ENCODE assay signal across 12 cellular contexts in the genomic region with DNA sequence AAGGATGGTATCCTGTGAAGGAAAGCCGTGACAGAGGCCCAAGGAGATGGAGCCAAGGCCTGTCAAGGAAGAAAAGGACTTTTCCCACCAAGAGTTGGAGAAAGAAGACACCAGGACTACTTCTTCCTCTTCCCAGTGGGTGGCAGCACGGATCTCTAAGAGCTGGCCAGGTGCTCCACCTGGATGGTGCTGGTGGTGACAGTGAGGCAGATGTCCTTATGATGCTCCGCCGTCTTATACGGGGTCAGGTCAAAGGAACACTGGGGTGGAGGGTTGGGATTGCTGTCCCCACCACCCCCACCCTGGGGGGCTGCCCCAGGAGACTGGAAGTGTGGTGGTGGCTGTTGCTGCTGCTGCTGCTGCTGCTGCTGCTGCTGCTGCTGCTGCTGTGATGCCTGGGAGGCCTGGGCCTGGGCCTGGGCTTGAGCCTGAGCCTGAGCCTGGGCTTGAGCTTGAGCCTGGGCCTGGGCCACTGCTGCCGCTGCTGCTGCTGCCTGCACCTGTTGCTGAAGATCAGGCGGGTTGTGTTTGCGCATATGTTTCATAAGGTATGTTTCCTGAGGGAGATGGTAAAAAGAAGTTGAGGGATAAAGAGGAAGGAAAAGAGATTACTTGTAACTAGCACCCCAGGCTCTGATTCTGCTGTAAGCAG. TPM values are rescaled to one million over a fixed set of nuclear protein-coding genes. Genes with fewer than 3 reads are reported as not detected.
A peak's percentile ranks its signal among the peaks of the same experiment; 100 is the strongest.
DNase-seq lines count a peak whose midpoint lies in the region; ATAC-seq and TF ChIP-seq lines count a peak whose summit lies in the region.
"Had no signal": no experiment of that assay in that cellular context is flagged by ENCODE, and none has a peak within 500 bp of the region (broad histone marks: within the 10 kb centered on the region; RNA-seq: fewer than 3 reads in every experiment).

No MANE protein-coding gene starts in this region.

- H3K27me3 Mint-ChIP-seq in Caco-2 (ENCODE audit: insufficient read depth, unreplicated experiment) = no peaks in the 10 kb centered on the region
- H3K27me3 Mint-ChIP-seq in activated CD4-positive, alpha-beta T cell treated with anti-CD3 and anti-CD28 coated beads for 36 hours = no peaks in the 10 kb centered on the region
- no peaks in the 10 kb centered on the region for H3K27me3 Mint-ChIP-seq in mesothelial cell of epicardium (ENCODE audit: low read depth)
- H3K27me3 Mint-ChIP-seq: T-helper 17 cell had no signal

- H3K36me3 ChIP-seq in Caco-2 (ENCODE audit: control insufficient read depth, insufficient read depth, low read length) = peaks cover 6% of the 10 kb centered on the region

- H3K4me3 Mint-ChIP-seq in Caco-2 (ENCODE audit: unreplicated experiment) (no peak overlapping the region), mesothelial cell of epicardium (no peak overlapping the region)
- no peak overlapping the region for H3K4me3 Mint-ChIP-seq in activated CD4-positive, alpha-beta T cell treated with anti-CD3 and anti-CD28 coated beads for 36 hours
- H3K4me3 Mint-ChIP-seq: T-helper 17 cell had no signal

- peak; percentile 66 to 72 for DNase-seq in Caco-2
- DNase-seq in GM13976 (ENCODE audit: low spot score) = no peak
- peak; percentile 26 for DNase-seq in RWPE1 (ENCODE audit: low spot score)
- DNase-seq in islet precursor cell = peak; percentile 81
- no peak for DNase-seq in stimulated activated CD4-positive, alpha-beta T cell treated with anti-CD3 and anti-CD28 coated beads, Interleukin-15, amount 100 ng/mL, for 24 hours
- DNase-seq in activated CD4-positive, alpha-beta T cell treated with anti-CD3 and anti-CD28 coated beads for 36 hours = no peak
- DNase-seq in mesothelial cell of epicardium (ENCODE audit: low spot score in 2 of 2, unreplicated experiment in 2 of 2) = no peak
- DNase-seq: DMS79 treated with DMSO at 0.1 percent for 48 hours, heart right ventricle, NCI-H2227 treated with DMSO at 0.1 percent for 48 hours, T-helper 17 cell had no signal

- no peaks in the 10 kb centered on the region; the same call in 1 of the 2 replicates for H3K27me3 ChIP-seq in Caco-2 (replicated peaks; ENCODE audit: control insufficient read depth, insufficient read depth, low read length)
- H3K27me3 ChIP-seq: heart right ventricle had no signal

- in situ Hi-C loops in GM13976 (cut with MboI; ENCODE audit: low sequenced_read_pairs, unreplicated experiment) = no loop called here

- H3K4me1 ChIP-seq in Caco-2 = peaks cover 5% of the 10 kb centered on the region; the same call in 1 of the 2 replicates

- no peak overlapping the region for H3K4me3 ChIP-seq in Caco-2 (ENCODE audit: low read depth, low read length)
- H3K4me3 ChIP-seq: heart right ventricle had no signal

- CTCF ChIA-PET in Caco-2 (lab: Charles Lee) (interaction anchor here (1.2 to 1.8 kb wide), 4 partner anchors 17 to 85 kb away, joined by 4 to 10 read pairs (median 7); partner anchors contain the start of genes MLF2 and ZNF384), RWPE1 (lab: Yijun Ruan, JAX) (interaction anchor here (0.6 to 1.2 kb wide), 5 partner anchors 9 to 56 kb away, joined by 3 to 5 read pairs (median 4); partner anchors contain the start of gene COPS7A)
- CTCF ChIA-PET in activated CD4-positive, alpha-beta T cell treated with anti-CD3 and anti-CD28 coated beads for 36 hours (lab: Charles Lee) = interaction anchor here (0.6 to 1.8 kb wide), 2 partner anchors 14 to 448 kb away, joined by 3 to 5 read pairs; no protein-coding TSS in a partner anchor

- TF ChIP-seq CTCF in Caco-2 (IDR thresholded peaks at IDR 0.05; ENCODE audit: insufficient read depth in 1 of 2, low read depth in 1 of 2, low read length in 1 of 2, severe bottlenecking in 1 of 2, unreplicated experiment in 1 of 2) (peak; percentile 51 to 75), GM13976 (IDR thresholded peaks at IDR 0.05; ENCODE audit: borderline replicate concordance, control extremely low read depth, extremely low read depth, insufficient read depth, missing control alignments) (peak; percentile 29), RWPE1 (conservative IDR thresholded peaks at IDR 0.05; ENCODE audit: low read depth) (no peak), mesothelial cell of epicardium (IDR thresholded peaks at IDR 0.05; ENCODE audit: unreplicated experiment) (no peak)

- H3K36me3 Mint-ChIP-seq in Caco-2 (ENCODE audit: insufficient read depth, unreplicated experiment) = peaks cover 83% of the 10 kb centered on the region
- H3K36me3 Mint-ChIP-seq in activated CD4-positive, alpha-beta T cell treated with anti-CD3 and anti-CD28 coated beads for 36 hours (ENCODE audit: low read depth) = peaks cover 60% of the 10 kb centered on the region
- peaks cover 32% of the 10 kb centered on the region for H3K36me3 Mint-ChIP-seq in mesothelial cell of epicardium

- POLR2A ChIA-PET in Caco-2 (lab: Charles Lee) (interaction anchor here (1.0 to 3.0 kb wide), 2 partner anchors 22 to 56 kb away, joined by 4 to 16 read pairs; partner anchors contain the start of genes COPS7A and ZNF384), RWPE1 (lab: Yijun Ruan, JAX; ENCODE audit: low non-redundant PET) (interaction anchor here (0.6 kb wide), 1 partner anchor 113 kb away, joined by 4 read pairs; no protein-coding TSS in a partner anchor)
- POLR2A ChIA-PET in activated CD4-positive, alpha-beta T cell treated with anti-CD3 and anti-CD28 coated beads for 36 hours (lab: Charles Lee) = interaction anchor here (0.6 to 0.7 kb wide), 2 partner anchors 42 to 115 kb away, joined by 4 read pairs; no protein-coding TSS in a partner anchor

- H3K9me3 Mint-ChIP-seq in Caco-2 (ENCODE audit: unreplicated experiment) (no peaks in the 10 kb centered on the region), mesothelial cell of epicardium (no peaks in the 10 kb centered on the region)
- peaks cover 2% of the 10 kb centered on the region for H3K9me3 Mint-ChIP-seq in activated CD4-positive, alpha-beta T cell treated with anti-CD3 and anti-CD28 coated beads for 36 hours (ENCODE audit: low read depth)

- no peak for ATAC-seq in GM18502 (IDR thresholded peaks at IDR 0.05; ENCODE audit: poor library complexity, unreplicated experiment)
- no peak for ATAC-seq in activated CD4-positive, alpha-beta T cell treated with anti-CD3 and anti-CD28 coated beads for 36 hours
- ATAC-seq: heart right ventricle, T-helper 17 cell had no signal

- peaks cover 6% of the 10 kb centered on the region for H3K4me1 Mint-ChIP-seq in Caco-2 (ENCODE audit: low read depth, unreplicated experiment)
- peaks cover 13% of the 10 kb centered on the region for H3K4me1 Mint-ChIP-seq in activated CD4-positive, alpha-beta T cell treated with anti-CD3 and anti-CD28 coated beads for 36 hours
- peaks cover 7% of the 10 kb centered on the region for H3K4me1 Mint-ChIP-seq in mesothelial cell of epicardium

- intact Hi-C loops in Caco-2 (cut with micrococcal nuclease; ENCODE audit: unreplicated experiment) = loop anchor here (1.0 to 2.0 kb wide), 3 partner anchors 17 to 111 kb away; no protein-coding TSS in a partner anchor
- intact Hi-C loops in activated CD4-positive, alpha-beta T cell treated with anti-CD3 and anti-CD28 coated beads for 36 hours (cut with DNase I, micrococcal nuclease) = no loop called here

- H3K9me3 ChIP-seq in Caco-2 = no peaks in the 10 kb centered on the region
- H3K9me3 ChIP-seq: heart right ventricle had no signal

- no peak overlapping the region for H3K27ac ChIP-seq in RWPE1
- H3K27ac ChIP-seq: heart right ventricle had no signal

- no TSS peak for BruUV-seq in Caco-2 (replicated peaks; lab: Mats Ljungman, UMichigan)

- H3K27ac Mint-ChIP-seq in Caco-2 (ENCODE audit: unreplicated experiment) = no peak overlapping the region
- H3K27ac Mint-ChIP-seq in activated CD4-positive, alpha-beta T cell treated with anti-CD3 and anti-CD28 coated beads for 36 hours = no peak overlapping the region
- H3K27ac Mint-ChIP-seq in mesothelial cell of epicardium = no peak overlapping the region
- H3K27ac Mint-ChIP-seq: T-helper 17 cell had no signal

RNA-seq across cellular contexts. Expression of gene ING4, which starts 4.8 kb away (rescaled TPM):
- 31.6 and 32.8 TPM in 2 replicates for total RNA-seq in Caco-2 (2022)
- 10 to 100 TPM; 14.9 to 17.6 TPM for total RNA-seq in activated CD4-positive, alpha-beta T cell treated with anti-CD3 and anti-CD28 coated beads for 36 hours
- 63.5 to 69.0 TPM (median 64.2 TPM) in 3 replicates for total RNA-seq in mesothelial cell of epicardium

RNA-seq across cellular contexts. Expression of gene ACRBP, which starts 20.5 kb away (rescaled TPM):
- total RNA-seq in Caco-2 (2022) = 0.73 and 1.3 TPM in 2 replicates
- 1 to 10 TPM; 1.7 to 3.3 TPM for total RNA-seq in activated CD4-positive, alpha-beta T cell treated with anti-CD3 and anti-CD28 coated beads for 36 hours
- 2.7 to 3.7 TPM (median 3.5 TPM) in 3 replicates for total RNA-seq in mesothelial cell of epicardium

RNA-seq across cellular contexts. Expression of gene ZNF384, which starts 21.5 kb away (rescaled TPM):
- total RNA-seq in Caco-2 (2022) (119 and 127 TPM in 2 replicates), mesothelial cell of epicardium (94.9 to 101 TPM (median 96.3 TPM) in 3 replicates)
- total RNA-seq in activated CD4-positive, alpha-beta T cell treated with anti-CD3 and anti-CD28 coated beads for 36 hours = 10 to 100 TPM; 61.4 to 79.0 TPM

RNA-seq across cellular contexts. Expression of gene LPAR5, which starts 31.9 kb away (rescaled TPM):
- 0.19 and 0.20 TPM in 2 replicates for total RNA-seq in Caco-2 (2022)
- total RNA-seq in activated CD4-positive, alpha-beta T cell treated with anti-CD3 and anti-CD28 coated beads for 36 hours = 1 to 10 TPM; 3.5 TPM
- 1.3 to 1.7 TPM (median 1.3 TPM) in 3 replicates for total RNA-seq in mesothelial cell of epicardium

RNA-seq across cellular contexts. Expression of gene PIANP, which starts 32.9 kb away (rescaled TPM):
- 0.37 and 0.48 TPM in 2 replicates for total RNA-seq in Caco-2 (2022)
- under 1 TPM; 0.32 to 0.93 TPM for total RNA-seq in activated CD4-positive, alpha-beta T cell treated with anti-CD3 and anti-CD28 coated beads for 36 hours
- 3.7 to 6.0 TPM (median 3.9 TPM) in 3 replicates for total RNA-seq in mesothelial cell of epicardium

Comparison
In these comparisons a context has a peak if more than half of its experiments do, and no peak if none do; other contexts are left out.
1. DNase-seq: peak in Caco-2 (2 of 2), RWPE1 (single experiment) and islet precursor cell (single experiment); none in GM13976 (single experiment), stimulated activated CD4-positive, alpha-beta T cell treated with anti-CD3 and anti-CD28 coated beads, Interleukin-15, amount 100 ng/mL, for 24 hours (single experiment), activated CD4-positive, alpha-beta T cell treated with anti-CD3 and anti-CD28 coated beads for 36 hours (single experiment) and mesothelial cell of epicardium (0 of 2).
2. CTCF ChIP-seq: peak in Caco-2 (2 of 2) and GM13976 (single experiment); none in RWPE1 (single experiment) and mesothelial cell of epicardium (single experiment).